Comparison of ENCODE assay signal across 14 cellular contexts in genomic region chr10:11793762-11794479, GRCh38. TPM values are rescaled to one million over a fixed set of nuclear protein-coding genes. Genes with fewer than 3 reads are reported as not detected.
DNase-seq lines count a peak whose midpoint lies in the region; ATAC-seq and FAIRE-seq lines count a peak whose summit lies in the region.
"Had no signal": no experiment of that assay in that cellular context is flagged by ENCODE, and none has a peak within 500 bp of the region (broad histone marks: within the 10 kb centered on the region; RNA-seq: fewer than 3 reads in every experiment).

No MANE protein-coding gene starts in this region.

- H3K27ac ChIP-seq in substantia nigra (ENCODE audit: low read depth, low read length, poor library complexity, severe bottlenecking): no peak overlapping the region
- H3K27ac ChIP-seq: transverse colon had no signal

- no peaks in the 10 kb centered on the region for H3K9me3 ChIP-seq in adipocyte (ENCODE audit: control insufficient read depth, low read length)
- H3K9me3 ChIP-seq: transverse colon had no signal

- H3K27me3 ChIP-seq in adipocyte (replicated peaks; ENCODE audit: control insufficient read depth, insufficient read depth, low read length): peaks cover 13% of the 10 kb centered on the region
- H3K27me3 ChIP-seq: transverse colon had no signal

- H3K9ac ChIP-seq in adipocyte (ENCODE audit: low read length): no peak overlapping the region

- H3K4me1 ChIP-seq in adipocyte (ENCODE audit: control insufficient read depth, insufficient read depth, low read length): no peaks in the 10 kb centered on the region
- H3K4me1 ChIP-seq: transverse colon had no signal

- no peaks in the 10 kb centered on the region for H3K36me3 ChIP-seq in adipocyte (ENCODE audit: control insufficient read depth, insufficient read depth, low read length, severe bottlenecking)
- H3K36me3 ChIP-seq: transverse colon had no signal

- peak; percentile 41 to 82 for ATAC-seq in left cardiac atrium
- no peak for ATAC-seq in Right ventricle myocardium inferior
- no peak for ATAC-seq in HG03175 (IDR thresholded peaks at IDR 0.05; ENCODE audit: unreplicated experiment)

- FAIRE-seq in urothelium cell line (lab: Jason Lieb, UNC): peak; percentile 35
- FAIRE-seq in GM19239 (lab: Jason Lieb, UNC): no peak

- DNase-seq in left cardiac atrium (no peak), Right ventricle myocardium inferior (ENCODE audit: missing footprints) (no peak), adipocyte (ENCODE audit: low read depth) (peak; percentile 30), iris pigment epithelial cell (ENCODE audit: low read depth) (peak; percentile 68), urothelium cell line (ENCODE audit: low spot score) (peak; percentile 78), substantia nigra (lab: John Stamatoyannopoulos, UW) (no peak), GM19239 (ENCODE audit: insufficient read length, low spot score) (no peak)
- DNase-seq: cerebellar nuclear complex; KBM-7; NCI-H524 treated with DMSO at 0.1 percent for 48 hours; stimulated activated CD4-positive, alpha-beta T cell treated with anti-CD3 and anti-CD28 coated beads, Interleukin-4, amount 100 ng/mL, for 1 hour; transverse colon had no signal

- H3K4me3 ChIP-seq in adipocyte (ENCODE audit: low read length): no peak overlapping the region
- H3K4me3 ChIP-seq: transverse colon had no signal

- intact Hi-C loops in left cardiac atrium (cut with DNase I): loop anchor here in 1 of 2 donors (2.0 kb wide), 1 partner anchor 193 kb away; no protein-coding TSS in a partner anchor
- intact Hi-C loops in Right ventricle myocardium inferior (cut with DNase I): no loop called here

RNA-seq across cellular contexts. Expression of gene PROSER2, which starts 29.2 kb away (rescaled TPM):
- total RNA-seq in left cardiac atrium: 1 to 10 TPM; 1.8 to 2.9 TPM
- 1.2 TPM for total RNA-seq in Right ventricle myocardium inferior
- total RNA-seq: T-helper 1 cell treated with Interleukin-12 subunit alpha and Interleukin-12 subunit beta and Interleukin-4 antibody, amounts not matched to agents 30 ng/mL and 1 ng/mL, for 36 hours had no signal

RNA-seq across cellular contexts. Expression of gene ECHDC3, which starts 51.7 kb away (rescaled TPM):
- total RNA-seq in left cardiac atrium: 10 to 100 TPM; 55.7 to 56.1 TPM
- 101 TPM for total RNA-seq in Right ventricle myocardium inferior

Comparison
In these comparisons a context has a peak if more than half of its experiments do, and no peak if none do; other contexts are left out.
1. ATAC-seq: peak in left cardiac atrium (2 of 2); none in Right ventricle myocardium inferior (single experiment) and HG03175 (single experiment).
2. DNase-seq: peak in adipocyte (single experiment), iris pigment epithelial cell (single experiment) and urothelium cell line (single experiment); none in left cardiac atrium (single experiment), Right ventricle myocardium inferior (single experiment), substantia nigra (0 of 49) and GM19239 (single experiment).